ENCODE assay signal across 19 cellular contexts in genomic region chr16:51851111-51851510, GRCh38.
DNase-seq lines count a peak whose midpoint lies in the region; ATAC-seq, FAIRE-seq and TF ChIP-seq lines count a peak whose summit lies in the region.
"Had no signal": no experiment of that assay in that cellular context is flagged by ENCODE, and none has a peak within 500 bp of the region (broad histone marks: within the 10 kb centered on the region; RNA-seq: fewer than 3 reads in every experiment).

No MANE protein-coding gene starts in this region.

- no peak overlapping the region for H2AFZ ChIP-seq in IMR-90 (replicated peaks; ENCODE audit: low read length, poor library complexity)
- no peak overlapping the region for H2AFZ ChIP-seq in H1 (ENCODE audit: low read length)

- H3K27ac ChIP-seq in IMR-90 (ENCODE audit: insufficient read depth, low read length) (no peak overlapping the region), H1 (ENCODE audit: low read depth, low read length) (no peak overlapping the region), mesendoderm (ENCODE audit: low read depth, low read length) (no peak overlapping the region)
- H3K27ac ChIP-seq: HL-60 had no signal

- in situ Hi-C loops in IMR-90 (cut with MboI; ENCODE audit: low sequenced_read_pairs), result no loop called here

- H3K4me3 ChIP-seq in IMR-90 (ENCODE audit: insufficient read depth, low read depth, low read length) (no peak overlapping the region), H1 (ENCODE audit: extremely low read depth in 1 of 4, insufficient read depth in 2 of 4, low read depth in 3 of 4, low read length in 4 of 4) (no peak overlapping the region), mesendoderm (ENCODE audit: low read length) (no peak overlapping the region)
- H3K4me3 ChIP-seq: GM12878, HAP-1, K562 had no signal

- no peak overlapping the region for H2AK9ac ChIP-seq in IMR-90 (replicated peaks; ENCODE audit: low read depth, low read length, poor library complexity)

- no peak overlapping the region for H2BK5ac ChIP-seq in IMR-90 (ENCODE audit: low read depth, low read length, poor library complexity, severe bottlenecking)
- no peak overlapping the region for H2BK5ac ChIP-seq in H1 (ENCODE audit: low read depth, low read length)
- H2BK5ac ChIP-seq in mesendoderm (ENCODE audit: low read length), result peak overlapping the region; percentile 9

- H3K79me2 ChIP-seq in H1 (ENCODE audit: control insufficient read depth in 1 of 2, insufficient read depth in 2 of 2, low read length in 2 of 2) (no peaks in the 10 kb centered on the region), mesendoderm (ENCODE audit: control insufficient read depth, insufficient read depth, low read length) (no peaks in the 10 kb centered on the region)

- H2BK20ac ChIP-seq in IMR-90 (ENCODE audit: low read depth, low read length), result peak overlapping the region; percentile 52
- peak overlapping the region; percentile 16; the same call in 1 of the 2 replicates for H2BK20ac ChIP-seq in H1 (ENCODE audit: low read length)

- H3K23me2 ChIP-seq in H1 (ENCODE audit: low read depth, low read length), result no peaks in the 10 kb centered on the region

- H2BK15ac ChIP-seq in IMR-90 (ENCODE audit: low read depth, low read length) (no peak overlapping the region), H1 (ENCODE audit: low read length) (no peak overlapping the region), mesendoderm (replicated peaks; ENCODE audit: low read depth) (no peak overlapping the region)

- H2AK5ac ChIP-seq in IMR-90 (ENCODE audit: low read depth, low read length) (0 out of 2 replicates have a peak overlapping the region, but pooled peaks have one; percentile 44), H1 (ENCODE audit: low read depth, low read length) (no peak overlapping the region), mesendoderm (ENCODE audit: low read length) (no peak overlapping the region)

- H3K14ac ChIP-seq in IMR-90 (replicated peaks; ENCODE audit: low read depth, low read length), result no peak overlapping the region
- H3K14ac ChIP-seq in H1 (ENCODE audit: insufficient read length), result no peak overlapping the region

- H3K9ac ChIP-seq in IMR-90 (ENCODE audit: low read depth, low read length) (no peak overlapping the region), H1 (replicated peaks in 1 of 4; ENCODE audit: extremely low read depth in 1 of 4, low read depth in 3 of 4, low read length in 3 of 4) (no peak overlapping the region), mesendoderm (ENCODE audit: low read length) (no peak overlapping the region)

- no TSS peak for BruUV-seq in IMR-90 (replicated peaks; lab: Mats Ljungman, UMichigan)

- H4K8ac ChIP-seq in IMR-90 (ENCODE audit: low read depth in 2 of 2, low read length in 2 of 2) (no peak overlapping the region), H1 (ENCODE audit: extremely low read depth, insufficient read depth, low read length) (no peak overlapping the region), mesendoderm (ENCODE audit: low read depth, low read length) (no peak overlapping the region)

- H2BK120ac ChIP-seq in IMR-90 (ENCODE audit: low read depth, low read length) (peak overlapping the region; percentile 60; the same call in 1 of the 2 replicates), H1 (replicated peaks; ENCODE audit: low read depth, low read length) (no peak overlapping the region), mesendoderm (ENCODE audit: low read depth, low read length) (no peak overlapping the region)

- POLR2A ChIA-PET in IMR-90 (lab: Charles Lee; ENCODE audit: unreplicated experiment), result no interaction called here
- POLR2A ChIA-PET in H1 (lab: Charles Lee; ENCODE audit: partially characterized antibody), result no interaction called here

- CTCF ChIA-PET in IMR-90 (lab: Yijun Ruan, JAX) (no interaction called here), H1 (lab: Charles Lee; ENCODE audit: partially characterized antibody) (interaction anchor here (0.7 to 2.3 kb wide), 3 partner anchors 33 to 120 kb away, joined by 3 to 12 read pairs (median 6); no protein-coding TSS in a partner anchor)

- TF ChIP-seq CTCF in IMR-90 (conservative IDR thresholded peaks at IDR 0.05; ENCODE audit: low read depth, low read length) (no peak), H1 (IDR thresholded peaks at IDR 0.05; ENCODE audit: control extremely low read depth in 1 of 3, insufficient read depth in 1 of 3, low read depth in 1 of 3, low read length in 3 of 3) (no peak)

- H3K27ac Mint-ChIP-seq in activated T-helper 1 cell treated with anti-CD3 and anti-CD28 coated beads, Interleukin-12 subunit alpha, Interleukin-12 subunit beta, Interleukin-2, Interleukin-4 antibody, amounts not matched to agents 30 ng/mL and 10 ng/mL and 1 ng/mL, durations not matched to agents 14 hours and 24 hours and 36 hours, result no peak overlapping the region
- H3K27ac Mint-ChIP-seq: CD8-positive, alpha-beta T cell had no signal

- H3K9me3 ChIP-seq in IMR-90 (ENCODE audit: control insufficient read depth, insufficient read depth, low read length), result no peaks in the 10 kb centered on the region; the same call in 1 of the 2 replicates
- H3K9me3 ChIP-seq in H1 (ENCODE audit: insufficient read depth in 2 of 2, low read depth in 1 of 2, low read length in 1 of 2), result no peaks in the 10 kb centered on the region
- H3K9me3 ChIP-seq: HAP-1 had no signal

- 0 out of 2 replicates have a peak overlapping the region, but pooled peaks have one; percentile 18 for H2BK12ac ChIP-seq in H1 (ENCODE audit: low read depth, low read length)

- H4K20me1 ChIP-seq in IMR-90 (ENCODE audit: insufficient read depth, low read length) (no peaks in the 10 kb centered on the region), H1 (replicated peaks in 1 of 2; ENCODE audit: control insufficient read depth in 1 of 2, insufficient read depth in 2 of 2, low read length in 2 of 2) (no peaks in the 10 kb centered on the region)

- peaks cover 4% of the 10 kb centered on the region; the same call in 1 of the 2 replicates for H3K9me1 ChIP-seq in IMR-90 (ENCODE audit: insufficient read depth, low read length)

- H4K5ac ChIP-seq in IMR-90 (ENCODE audit: low read depth, low read length), result no peak overlapping the region
- H4K5ac ChIP-seq in H1 (ENCODE audit: insufficient read length, low read depth, low read length), result no peak overlapping the region
- H4K5ac ChIP-seq in mesendoderm (ENCODE audit: low read length), result no peak overlapping the region

- TF ChIP-seq POLR2A in IMR-90 (IDR thresholded peaks at IDR 0.05; ENCODE audit: low read depth, low read length), result no peak
- no peak for TF ChIP-seq POLR2A in H1 (IDR thresholded peaks at IDR 0.05; ENCODE audit: control extremely low read depth in 1 of 2, low read depth in 2 of 2, low read length in 2 of 2)

- TF ChIP-seq RAD21 in IMR-90 (IDR thresholded peaks at IDR 0.05; ENCODE audit: low read length) (no peak), H1 (IDR thresholded peaks at IDR 0.05 in 1 of 2, conservative IDR thresholded peaks at IDR 0.05 in 1 of 2; ENCODE audit: low read depth in 2 of 2, low read length in 2 of 2) (no peak)

- dilution Hi-C loops in IMR-90 (cut with HindIII; ENCODE audit: low sequenced_read_pairs, unreplicated experiment), result no loop called here

- DNase-seq in IMR-90, result no peak
- no peak for DNase-seq in H1 (ENCODE audit: low read depth in 1 of 2, low spot score in 2 of 2)
- no peak for DNase-seq in mesendoderm
- no peak for DNase-seq in COR-L47 (lab: John Stamatoyannopoulos, UW)
- DNase-seq in activated T-helper 1 cell treated with anti-CD3 and anti-CD28 coated beads, Interleukin-12 subunit alpha, Interleukin-12 subunit beta, Interleukin-2, Interleukin-4 antibody, amounts not matched to agents 30 ng/mL and 10 ng/mL and 1 ng/mL, durations not matched to agents 14 hours and 24 hours and 36 hours (ENCODE audit: low spot score), result no peak
- DNase-seq in NCI-H1417 treated with DMSO at 0.1 percent for 48 hours (lab: John Stamatoyannopoulos, UW), result no peak
- DNase-seq: ACHN; CD8-positive, alpha-beta T cell; DMS 273 treated with DMSO at 0.1 percent for 48 hours; DMS53; DND-41; EL had no signal

- H3K36me3 ChIP-seq in IMR-90 (ENCODE audit: control insufficient read depth, insufficient read depth, low read length) (no peaks in the 10 kb centered on the region), H1 (ENCODE audit: control insufficient read depth in 2 of 4, insufficient read depth in 4 of 4, low read length in 3 of 4) (no peaks in the 10 kb centered on the region), mesendoderm (ENCODE audit: control insufficient read depth, insufficient read depth, low read length) (no peaks in the 10 kb centered on the region)
- H3K36me3 ChIP-seq: HAP-1 had no signal

- no peak overlapping the region for H3K23ac ChIP-seq in IMR-90 (ENCODE audit: low read depth, low read length)
- no peak overlapping the region for H3K23ac ChIP-seq in H1 (ENCODE audit: insufficient read length)
- H3K23ac ChIP-seq in mesendoderm (ENCODE audit: low read length), result no peak overlapping the region

- H4K91ac ChIP-seq in IMR-90 (ENCODE audit: insufficient read depth, low read depth, low read length) (no peak overlapping the region), H1 (replicated peaks; ENCODE audit: insufficient read length, low read length) (no peak overlapping the region)

- no peak overlapping the region for H3K4me2 ChIP-seq in IMR-90 (ENCODE audit: low read depth, low read length)
- no peak overlapping the region for H3K4me2 ChIP-seq in H1 (ENCODE audit: insufficient read depth in 1 of 2, low read depth in 2 of 2, low read length in 2 of 2)
- no peak overlapping the region for H3K4me2 ChIP-seq in mesendoderm (ENCODE audit: low read length)

- H3K27me3 Mint-ChIP-seq in activated T-helper 1 cell treated with anti-CD3 and anti-CD28 coated beads, Interleukin-12 subunit alpha, Interleukin-12 subunit beta, Interleukin-2, Interleukin-4 antibody, amounts not matched to agents 30 ng/mL and 10 ng/mL and 1 ng/mL, durations not matched to agents 14 hours and 24 hours and 36 hours (ENCODE audit: insufficient read depth), result no peaks in the 10 kb centered on the region

- H3K4me3 Mint-ChIP-seq in activated T-helper 1 cell treated with anti-CD3 and anti-CD28 coated beads, Interleukin-12 subunit alpha, Interleukin-12 subunit beta, Interleukin-2, Interleukin-4 antibody, amounts not matched to agents 30 ng/mL and 10 ng/mL and 1 ng/mL, durations not matched to agents 14 hours and 24 hours and 36 hours, result no peak overlapping the region
- H3K4me3 Mint-ChIP-seq: CD8-positive, alpha-beta T cell had no signal

- H3K4me1 ChIP-seq in IMR-90 (ENCODE audit: control insufficient read depth, insufficient read depth, low read length) (no peaks in the 10 kb centered on the region; the same call in 1 of the 2 replicates), H1 (replicated peaks in 1 of 4; ENCODE audit: control insufficient read depth in 3 of 4, insufficient read depth in 4 of 4, low read length in 3 of 4) (no peaks in the 10 kb centered on the region), mesendoderm (ENCODE audit: control insufficient read depth, low read depth, low read length) (no peaks in the 10 kb centered on the region)

- no peaks in the 10 kb centered on the region for H3K79me1 ChIP-seq in IMR-90 (ENCODE audit: low read depth in 1 of 2, low read length in 2 of 2)
- no peaks in the 10 kb centered on the region for H3K79me1 ChIP-seq in H1 (ENCODE audit: low read depth, low read length)
- no peaks in the 10 kb centered on the region for H3K79me1 ChIP-seq in mesendoderm (ENCODE audit: low read length)

- H3K56ac ChIP-seq in IMR-90 (ENCODE audit: extremely low read depth, insufficient read depth, low read length), result no peak overlapping the region
- no peak overlapping the region for H3K56ac ChIP-seq in H1 (replicated peaks; ENCODE audit: insufficient read length, low read depth, low read length)
- no peak overlapping the region for H3K56ac ChIP-seq in mesendoderm (ENCODE audit: low read length)

- WGBS in IMR-90 (ENCODE audit: extremely low coverage in 2 of 2, insufficient read length in 1 of 2), 2 experiments, result 100% methylated on average over 1 of the region's 3 CpGs; no CpG with 5 or more reads in 1 of the 2 experiments
- 98% methylated on average over 3 of the region's 3 CpGs; no CpG with 5 or more reads in 1 of the 2 experiments for WGBS in H1 (ENCODE audit: extremely low coverage in 1 of 2, insufficient coverage in 1 of 2, insufficient read length in 1 of 2, insufficient replicate concordance in 2 of 2, low coverage in 1 of 2, low lambda C conversion rate in 2 of 2, missing lambda C conversion rate in 1 of 2), 2 experiments
- WGBS in mesendoderm (ENCODE audit: extremely low coverage, insufficient coverage, low lambda C conversion rate), result no CpG with 5 or more reads among the region's 3 CpGs

- intact Hi-C loops in IMR-90 (cut with micrococcal nuclease), result no loop called here
- intact Hi-C loops in activated T-helper 1 cell treated with anti-CD3 and anti-CD28 coated beads, Interleukin-12 subunit alpha, Interleukin-12 subunit beta, Interleukin-2, Interleukin-4 antibody, amounts not matched to agents 30 ng/mL and 10 ng/mL and 1 ng/mL, durations not matched to agents 14 hours and 24 hours and 36 hours (cut with micrococcal nuclease), result no loop called here

- H3K4me1 Mint-ChIP-seq in activated T-helper 1 cell treated with anti-CD3 and anti-CD28 coated beads, Interleukin-12 subunit alpha, Interleukin-12 subunit beta, Interleukin-2, Interleukin-4 antibody, amounts not matched to agents 30 ng/mL and 10 ng/mL and 1 ng/mL, durations not matched to agents 14 hours and 24 hours and 36 hours (ENCODE audit: low read depth), result no peaks in the 10 kb centered on the region

- no peak for FAIRE-seq in H1 (lab: Jason Lieb, UNC)
- FAIRE-seq: A204.1, GM12878, GM19239, K562 had no signal

- H3K4ac ChIP-seq in IMR-90 (ENCODE audit: low read depth, low read length), result peak overlapping the region; percentile 40; the same call in 1 of the 2 replicates
- H3K4ac ChIP-seq in H1 (replicated peaks; ENCODE audit: insufficient read length, low read depth, low read length), result no peak overlapping the region
- H3K4ac ChIP-seq in mesendoderm (ENCODE audit: low read depth, low read length), result no peak overlapping the region

- TF ChIP-seq EP300 in H1 (IDR thresholded peaks at IDR 0.05; ENCODE audit: borderline replicate concordance in 1 of 2, low read depth in 2 of 2, low read length in 2 of 2), result no peak

- H3K18ac ChIP-seq in IMR-90 (ENCODE audit: low read depth, low read length), result no peak overlapping the region
- no peak overlapping the region for H3K18ac ChIP-seq in H1 (ENCODE audit: extremely low read depth, low read length)
- no peak overlapping the region for H3K18ac ChIP-seq in mesendoderm (ENCODE audit: low read length)

- ATAC-seq in IMR-90 (ENCODE audit: low read depth) (no peak), HG02588 (IDR thresholded peaks at IDR 0.05; ENCODE audit: unreplicated experiment) (no peak)
- ATAC-seq: CD8-positive, alpha-beta T cell; GM12878; K562 had no signal

- no peaks in the 10 kb centered on the region for H3K9me3 Mint-ChIP-seq in activated T-helper 1 cell treated with anti-CD3 and anti-CD28 coated beads, Interleukin-12 subunit alpha, Interleukin-12 subunit beta, Interleukin-2, Interleukin-4 antibody, amounts not matched to agents 30 ng/mL and 10 ng/mL and 1 ng/mL, durations not matched to agents 14 hours and 24 hours and 36 hours

- H3K27me3 ChIP-seq in IMR-90 (ENCODE audit: control insufficient read depth, insufficient read depth, low read length) (no peaks in the 10 kb centered on the region), H1 (replicated peaks in 1 of 4; ENCODE audit: control insufficient read depth in 3 of 4, extremely low read depth in 1 of 4, insufficient read depth in 3 of 4, low read length in 3 of 4) (no peaks in the 10 kb centered on the region), mesendoderm (ENCODE audit: insufficient read depth, low read length, poor library complexity) (no peaks in the 10 kb centered on the region)

- no peaks in the 10 kb centered on the region for H3K36me3 Mint-ChIP-seq in activated T-helper 1 cell treated with anti-CD3 and anti-CD28 coated beads, Interleukin-12 subunit alpha, Interleukin-12 subunit beta, Interleukin-2, Interleukin-4 antibody, amounts not matched to agents 30 ng/mL and 10 ng/mL and 1 ng/mL, durations not matched to agents 14 hours and 24 hours and 36 hours (ENCODE audit: low read depth)
- H3K36me3 Mint-ChIP-seq: CD8-positive, alpha-beta T cell had no signal
